ENCODE assay signal across 10 cellular contexts in the genomic region with DNA sequence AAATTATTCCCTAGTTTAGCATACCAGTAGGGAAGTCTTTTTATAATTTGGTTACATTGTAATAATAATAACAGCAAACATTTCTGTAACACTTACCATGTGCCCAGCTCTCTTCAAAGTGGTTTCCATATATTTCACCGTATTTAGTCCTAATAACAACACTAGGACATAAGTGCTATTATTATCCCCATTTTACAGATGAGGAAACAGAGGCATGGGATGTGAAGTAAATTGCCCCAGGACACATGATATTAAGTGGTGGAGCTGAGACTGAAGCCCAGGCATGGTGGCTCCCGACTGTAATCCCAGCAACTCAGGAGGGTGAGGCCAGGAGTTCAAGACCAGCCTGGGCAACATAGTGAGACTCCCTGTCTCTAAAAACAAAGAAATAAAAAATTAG.
"Had no signal": no experiment of that assay in that cellular context is flagged by ENCODE, and none has a peak within 500 bp of the region (broad histone marks: within the 10 kb centered on the region; RNA-seq: fewer than 3 reads in every experiment).

No MANE protein-coding gene starts in this region.

- ATAC-seq: GM23338 had no signal

- H2AFZ ChIP-seq: GM23338 had no signal

- H3K27ac ChIP-seq: HL-60, KMS-11 had no signal

- H3K4me3 Mint-ChIP-seq: GM23338, H9, HFFc6 had no signal

- DNase-seq: H9, HCEC 1CT, HFFc6, IMR-90, KBM-7 had no signal

- H3K4me3 ChIP-seq: GM23338 had no signal

- H3K27ac Mint-ChIP-seq: GM23338, HFFc6 had no signal

- FAIRE-seq: H1, H54 had no signal

- H3K9me3 Mint-ChIP-seq: GM23338, H9, HFFc6 had no signal

- H3K4me2 ChIP-seq: GM23338, KMS-11 had no signal

- H3K9ac ChIP-seq: KMS-11 had no signal
